Comparison of ENCODE assay signal across 8 cellular contexts in the genomic region with DNA sequence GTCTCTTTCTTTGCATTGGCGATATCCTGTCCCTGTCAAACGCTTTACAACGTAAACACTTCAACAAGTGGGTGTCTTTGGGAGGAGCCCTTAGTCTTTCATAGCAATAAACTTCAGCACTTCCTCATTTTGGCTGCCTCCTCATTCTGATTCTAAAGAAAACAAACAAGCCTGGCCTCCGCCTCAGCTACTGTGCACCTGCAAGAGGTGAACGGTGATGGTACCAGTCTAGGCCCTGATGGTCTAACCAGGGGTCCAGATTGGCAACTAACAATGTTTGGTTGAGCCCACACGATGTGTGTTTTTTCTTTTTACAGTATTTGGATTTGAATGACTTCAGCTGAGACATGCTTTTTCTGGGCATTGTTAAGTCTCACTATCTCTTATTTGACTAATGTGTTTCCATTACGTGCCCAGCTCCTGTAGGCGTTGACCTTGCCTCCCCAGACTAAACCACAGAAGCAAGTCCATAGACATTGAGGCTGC. TPM values are rescaled to one million over a fixed set of nuclear protein-coding genes. Genes with fewer than 3 reads are reported as not detected.
DNase-seq lines count a peak whose midpoint lies in the region; ATAC-seq and TF ChIP-seq lines count a peak whose summit lies in the region.

No MANE protein-coding gene starts in this region.

- H3K4me2 ChIP-seq in DOHH2 (ENCODE audit: low read length) (peak overlapping the region; percentile 75), mesendoderm (ENCODE audit: low read length) (no peak overlapping the region)

- no peak overlapping the region for H2BK5ac ChIP-seq in mesendoderm (ENCODE audit: low read length)

- no peak overlapping the region for H4K8ac ChIP-seq in mesendoderm (ENCODE audit: low read depth, low read length)

- ATAC-seq in GM21447 (IDR thresholded peaks at IDR 0.05; ENCODE audit: unreplicated experiment) (peak; percentile 91), HG03571 (IDR thresholded peaks at IDR 0.05; ENCODE audit: unreplicated experiment) (peak; percentile 75)
- peak; percentile 95 to 98 for ATAC-seq in stimulated activated naive B cell treated with anti-CD40 and anti-IgM and Interleukin-4, amounts not matched to agents 10 μg/mL and 1 μg/mL and 100 μg/mL, for 72 hours (replicated peaks)

- H2BK120ac ChIP-seq in mesendoderm (ENCODE audit: low read depth, low read length), result no peak overlapping the region

- WGBS in mesendoderm (ENCODE audit: extremely low coverage, insufficient coverage, low lambda C conversion rate), result no CpG with 5 or more reads among the region's 8 CpGs

- no peaks in the 10 kb centered on the region for H3K9me3 ChIP-seq in DOHH2 (ENCODE audit: control insufficient read depth, insufficient read depth, low read length)

- H3K4ac ChIP-seq in mesendoderm (ENCODE audit: low read depth, low read length), result no peak overlapping the region

- no peaks in the 10 kb centered on the region for H3K9me3 Mint-ChIP-seq in activated CD4-positive, alpha-beta memory T cell treated with anti-CD3 and anti-CD28 coated beads for 36 hours
- peaks cover 0 to 2% of the 10 kb centered on the region in 2 donors for H3K9me3 Mint-ChIP-seq in stimulated activated naive B cell treated with anti-CD40 and anti-IgM and Interleukin-4, amounts not matched to agents 10 μg/mL and 1 μg/mL and 100 μg/mL, for 72 hours

- H2BK15ac ChIP-seq in mesendoderm (replicated peaks; ENCODE audit: low read depth), result no peak overlapping the region

- H3K36me3 ChIP-seq in DOHH2 (ENCODE audit: control insufficient read depth, low read length), result no peaks in the 10 kb centered on the region
- H3K36me3 ChIP-seq in mesendoderm (ENCODE audit: control insufficient read depth, insufficient read depth, low read length), result no peaks in the 10 kb centered on the region

- H3K23ac ChIP-seq in mesendoderm (ENCODE audit: low read length), result no peak overlapping the region

- no peak overlapping the region for H3K9ac ChIP-seq in mesendoderm (ENCODE audit: low read length)

- no peak for TF ChIP-seq CTCF in DOHH2 (IDR thresholded peaks at IDR 0.05; ENCODE audit: low read depth, low read length, poor library complexity, severe bottlenecking)

- CTCF ChIA-PET in activated CD4-positive, alpha-beta memory T cell treated with anti-CD3 and anti-CD28 coated beads for 36 hours (lab: Charles Lee), result interaction anchor here (0.6 to 1.4 kb wide), 2 partner anchors 9 to 10 kb away, joined by 4 to 5 read pairs; no protein-coding TSS in a partner anchor

- no peak overlapping the region for H2AK5ac ChIP-seq in mesendoderm (ENCODE audit: low read length)

- no peaks in the 10 kb centered on the region for H3K9me2 ChIP-seq in DOHH2 (replicated peaks; ENCODE audit: control insufficient read depth, low read length)

- H3K36me3 Mint-ChIP-seq in activated CD4-positive, alpha-beta memory T cell treated with anti-CD3 and anti-CD28 coated beads for 36 hours, result no peaks in the 10 kb centered on the region
- no peaks in the 10 kb centered on the region for H3K36me3 Mint-ChIP-seq in stimulated activated naive B cell treated with anti-CD40 and anti-IgM and Interleukin-4, amounts not matched to agents 10 μg/mL and 1 μg/mL and 100 μg/mL, for 72 hours

- H3K27me3 Mint-ChIP-seq in activated CD4-positive, alpha-beta memory T cell treated with anti-CD3 and anti-CD28 coated beads for 36 hours, result peaks cover 2% of the 10 kb centered on the region
- H3K27me3 Mint-ChIP-seq in stimulated activated naive B cell treated with anti-CD40 and anti-IgM and Interleukin-4, amounts not matched to agents 10 μg/mL and 1 μg/mL and 100 μg/mL, for 72 hours, result no peaks in the 10 kb centered on the region

- no peak overlapping the region for H4K5ac ChIP-seq in mesendoderm (ENCODE audit: low read length)

- peaks cover 10% of the 10 kb centered on the region for H3K4me1 Mint-ChIP-seq in activated CD4-positive, alpha-beta memory T cell treated with anti-CD3 and anti-CD28 coated beads for 36 hours (ENCODE audit: low read depth)
- peaks cover 10 to 23% of the 10 kb centered on the region in 2 donors for H3K4me1 Mint-ChIP-seq in stimulated activated naive B cell treated with anti-CD40 and anti-IgM and Interleukin-4, amounts not matched to agents 10 μg/mL and 1 μg/mL and 100 μg/mL, for 72 hours

- H3K79me2 ChIP-seq in DOHH2 (ENCODE audit: control insufficient read depth, low read length), result no peaks in the 10 kb centered on the region
- no peaks in the 10 kb centered on the region for H3K79me2 ChIP-seq in mesendoderm (ENCODE audit: control insufficient read depth, insufficient read depth, low read length)

- H3K4me3 ChIP-seq in DOHH2 (ENCODE audit: low read length), result peak overlapping the region; percentile 62
- no peak overlapping the region for H3K4me3 ChIP-seq in mesendoderm (ENCODE audit: low read length)

- peak overlapping the region; percentile 89 for H3K27ac Mint-ChIP-seq in activated CD4-positive, alpha-beta memory T cell treated with anti-CD3 and anti-CD28 coated beads for 36 hours
- peak overlapping the region; percentile 90 for H3K27ac Mint-ChIP-seq in stimulated activated naive B cell treated with anti-CD40 and anti-IgM and Interleukin-4, amounts not matched to agents 10 μg/mL and 1 μg/mL and 100 μg/mL, for 72 hours

- H3K56ac ChIP-seq in mesendoderm (ENCODE audit: low read length), result no peak overlapping the region

- intact Hi-C loops in activated CD4-positive, alpha-beta memory T cell treated with anti-CD3 and anti-CD28 coated beads for 36 hours (cut with micrococcal nuclease), result loop anchor here (1.0 to 5.0 kb wide), 5 partner anchors 36 to 288 kb away; no protein-coding TSS in a partner anchor
- intact Hi-C loops in posterior vena cava (cut with DNase I), result no loop called here

- H3K27ac ChIP-seq in DOHH2 (ENCODE audit: low read depth, low read length), result peak overlapping the region; percentile 81
- H3K27ac ChIP-seq in mesendoderm (ENCODE audit: low read depth, low read length), result no peak overlapping the region

- H3K27me3 ChIP-seq in DOHH2 (ENCODE audit: control insufficient read depth, low read length) (no peaks in the 10 kb centered on the region), mesendoderm (ENCODE audit: insufficient read depth, low read length, poor library complexity) (no peaks in the 10 kb centered on the region)

- no peaks in the 10 kb centered on the region for H3K79me1 ChIP-seq in mesendoderm (ENCODE audit: low read length)

- no peaks in the 10 kb centered on the region for H4K20me1 ChIP-seq in DOHH2 (ENCODE audit: control insufficient read depth, insufficient read depth, low read depth, low read length)

- peak; percentile 66 for DNase-seq in activated CD4-positive, alpha-beta memory T cell treated with anti-CD3 and anti-CD28 coated beads for 36 hours
- DNase-seq in stimulated activated naive B cell treated with anti-CD40 and anti-IgM and Interleukin-4, amounts not matched to agents 10 μg/mL and 1 μg/mL and 100 μg/mL, for 72 hours, result peak; percentile 60
- DNase-seq in dermis blood vessel endothelial cell (no peak), posterior vena cava (ENCODE audit: low spot score) (no peak), mesendoderm (no peak)

- H3K18ac ChIP-seq in mesendoderm (ENCODE audit: low read length), result no peak overlapping the region

- peaks cover 20% of the 10 kb centered on the region for H3K4me1 ChIP-seq in DOHH2 (ENCODE audit: control insufficient read depth, low read length)
- no peaks in the 10 kb centered on the region for H3K4me1 ChIP-seq in mesendoderm (ENCODE audit: control insufficient read depth, low read depth, low read length)

- peak overlapping the region; percentile 30 for H3K4me3 Mint-ChIP-seq in activated CD4-positive, alpha-beta memory T cell treated with anti-CD3 and anti-CD28 coated beads for 36 hours
- peak overlapping the region; percentile 34 to 73 for H3K4me3 Mint-ChIP-seq in stimulated activated naive B cell treated with anti-CD40 and anti-IgM and Interleukin-4, amounts not matched to agents 10 μg/mL and 1 μg/mL and 100 μg/mL, for 72 hours

- peaks cover 4% of the 10 kb centered on the region for H3F3A ChIP-seq in DOHH2 (ENCODE audit: control insufficient read depth, insufficient read depth)

- POLR2A ChIA-PET in activated CD4-positive, alpha-beta memory T cell treated with anti-CD3 and anti-CD28 coated beads for 36 hours (lab: Charles Lee), result no interaction called here

RNA-seq across cellular contexts. Expression of a gene that starts 53.2 kb away (rescaled TPM):
- 10 to 100 TPM; 75.8 to 79.5 TPM for total RNA-seq in activated CD4-positive, alpha-beta memory T cell treated with anti-CD3 and anti-CD28 coated beads for 36 hours
- total RNA-seq in dermis blood vessel endothelial cell (69.4 and 114 TPM in 2 replicates), posterior vena cava (10 to 100 TPM; 67.1 to 84.1 TPM)
- polyA plus RNA-seq in mesendoderm (2013, experiment 1 of 2), result 101 TPM
- 102 TPM for polyA plus RNA-seq in mesendoderm (2013, experiment 2 of 2)

Comparison
In these comparisons a context has a peak if more than half of its experiments do, and no peak if none do; other contexts are left out.
1. DNase-seq: peak in activated CD4-positive, alpha-beta memory T cell treated with anti-CD3 and anti-CD28 coated beads for 36 hours (single experiment) and stimulated activated naive B cell treated with anti-CD40 and anti-IgM and Interleukin-4, amounts not matched to agents 10 μg/mL and 1 μg/mL and 100 μg/mL, for 72 hours (single experiment); none in dermis blood vessel endothelial cell (single experiment), posterior vena cava (single experiment) and mesendoderm (single experiment).
2. Peak in every context shown above with its lines, with median percentiles within 50 percentile points of each other: ATAC-seq.